ENCODE assay signal across 8 cellular contexts in genomic region chr15:40081691-40082194, GRCh38. TPM values are rescaled to one million over a fixed set of nuclear protein-coding genes. Genes with fewer than 3 reads are reported as not detected.
DNase-seq lines count a peak whose midpoint lies in the region; ATAC-seq, FAIRE-seq and TF ChIP-seq lines count a peak whose summit lies in the region.

No MANE protein-coding gene starts in this region.

- FAIRE-seq in endothelial cell of umbilical vein (lab: Jason Lieb, UNC), result peak; percentile 81

- no peaks in the 10 kb centered on the region for H3K79me1 ChIP-seq in mesenchymal stem cell (replicated peaks; ENCODE audit: low read length, poor library complexity, severe bottlenecking)

- H3K36me3 Mint-ChIP-seq in activated CD4-positive, alpha-beta T cell treated with anti-CD3 and anti-CD28 coated beads, Interleukin-2, amount 10 ng/mL, durations not matched to agents 24 days and 14 days (ENCODE audit: low read depth), result no peaks in the 10 kb centered on the region

- peak overlapping the region; percentile 71 for H2BK15ac ChIP-seq in mesenchymal stem cell (ENCODE audit: low read depth, poor library complexity, severe bottlenecking)

- H3K9me3 Mint-ChIP-seq in activated CD4-positive, alpha-beta T cell treated with anti-CD3 and anti-CD28 coated beads, Interleukin-2, amount 10 ng/mL, durations not matched to agents 24 days and 14 days, result no peaks in the 10 kb centered on the region

- H3K4me3 ChIP-seq in SJCRH30 (peak overlapping the region; percentile 55), endothelial cell of umbilical vein (replicated peaks in 1 of 3; ENCODE audit: insufficient read depth in 1 of 3, low read depth in 1 of 3, low read length in 3 of 3) (peak overlapping the region in 1 of 3 experiments; percentile 47), mesenchymal stem cell (ENCODE audit: insufficient read depth in 1 of 2, low read depth in 1 of 2, low read length in 2 of 2) (peak overlapping the region in 1 of 2 experiments; percentile 68)

- BruUV-seq in endothelial cell of umbilical vein (replicated peaks; lab: Mats Ljungman, UMichigan), result no TSS peak

- H4K8ac ChIP-seq in mesenchymal stem cell (ENCODE audit: low read length), result peak overlapping the region; percentile 95

- H3K18ac ChIP-seq in mesenchymal stem cell (ENCODE audit: low read depth in 1 of 2, low read length in 2 of 2), result peak overlapping the region; percentile 93 to 100

- POLR2A ChIA-PET in endothelial cell of umbilical vein (lab: Charles Lee), result interaction anchor here (0.6 to 1.3 kb wide), 3 partner anchors 14 to 22 kb away, joined by 4 to 6 read pairs (median 4); no protein-coding TSS in a partner anchor

- H3K9me3 ChIP-seq in SJCRH30 (replicated peaks) (0 out of 2 replicates have a peak, but pooled peaks cover 3% of the 10 kb centered on the region), endothelial cell of umbilical vein (replicated peaks; ENCODE audit: control insufficient read depth, insufficient read depth, low read length) (no peaks in the 10 kb centered on the region), mesenchymal stem cell (ENCODE audit: control insufficient read depth, low read length) (no peaks in the 10 kb centered on the region)

- H4K20me1 ChIP-seq in endothelial cell of umbilical vein (replicated peaks; ENCODE audit: control insufficient read depth, extremely low read depth, insufficient read depth, low read length), result no peaks in the 10 kb centered on the region

- peaks cover 32% of the 10 kb centered on the region for H3K4me1 ChIP-seq in SJCRH30
- peaks cover 28% of the 10 kb centered on the region for H3K4me1 ChIP-seq in endothelial cell of umbilical vein (ENCODE audit: control insufficient read depth, extremely low read depth, insufficient read depth, low read length)
- peaks cover 13% of the 10 kb centered on the region for H3K4me1 ChIP-seq in mesenchymal stem cell (ENCODE audit: control insufficient read depth, insufficient read depth, low read depth, low read length)

- peak overlapping the region; percentile 36 for H2BK120ac ChIP-seq in mesenchymal stem cell (ENCODE audit: low read depth, low read length)

- H3K36me3 ChIP-seq in SJCRH30 (no peaks in the 10 kb centered on the region), endothelial cell of umbilical vein (ENCODE audit: control insufficient read depth in 2 of 2, extremely low read depth in 1 of 2, insufficient read depth in 2 of 2, low read length in 2 of 2) (no peaks in the 10 kb centered on the region), mesenchymal stem cell (ENCODE audit: control insufficient read depth in 1 of 2, insufficient read depth in 2 of 2, low read depth in 1 of 2, low read length in 2 of 2) (no peaks in the 10 kb centered on the region)

- H3K14ac ChIP-seq in mesenchymal stem cell (ENCODE audit: low read length in 2 of 2), result peak overlapping the region; percentile 7 to 97

- peaks cover 38% of the 10 kb centered on the region for H3K4me1 Mint-ChIP-seq in activated CD4-positive, alpha-beta T cell treated with anti-CD3 and anti-CD28 coated beads, Interleukin-2, amount 10 ng/mL, durations not matched to agents 24 days and 14 days

- intact Hi-C loops in activated CD4-positive, alpha-beta T cell treated with anti-CD3 and anti-CD28 coated beads, Interleukin-2, amount 10 ng/mL, durations not matched to agents 24 days and 14 days (cut with micrococcal nuclease), result no loop called here
- intact Hi-C loops in endothelial cell of umbilical vein (cut with micrococcal nuclease), result loop anchor here (1.0 kb wide), 2 partner anchors 17 to 34 kb away; no protein-coding TSS in a partner anchor

- no peaks in the 10 kb centered on the region for H3K79me2 ChIP-seq in endothelial cell of umbilical vein (ENCODE audit: control insufficient read depth, insufficient read depth, low read length)

- peak overlapping the region; percentile 83 for H3K27ac ChIP-seq in SJCRH30
- H3K27ac ChIP-seq in endothelial cell of umbilical vein (ENCODE audit: insufficient read depth, low read depth, low read length), result peak overlapping the region; percentile 81
- peak overlapping the region; percentile 33 for H3K27ac ChIP-seq in mesenchymal stem cell (ENCODE audit: low read length, poor library complexity, severe bottlenecking)

- ATAC-seq in HG02852 (IDR thresholded peaks at IDR 0.05; ENCODE audit: unreplicated experiment) (no peak), HG02759 (IDR thresholded peaks at IDR 0.05; ENCODE audit: unreplicated experiment) (no peak)

- peak overlapping the region; percentile 50 for H3K4me3 Mint-ChIP-seq in activated CD4-positive, alpha-beta T cell treated with anti-CD3 and anti-CD28 coated beads, Interleukin-2, amount 10 ng/mL, durations not matched to agents 24 days and 14 days

- CTCF ChIA-PET in endothelial cell of umbilical vein (lab: Charles Lee), result interaction anchor here (0.8 to 2.2 kb wide), 9 partner anchors 17 to 198 kb away, joined by 3 to 12 read pairs (median 6); partner anchors contain the start of gene BMF

- H3K4ac ChIP-seq in mesenchymal stem cell (ENCODE audit: low read depth in 1 of 2, low read length in 2 of 2), result peak overlapping the region; percentile 94 to 96

- no peak for TF ChIP-seq CTCF in endothelial cell of umbilical vein (IDR thresholded peaks at IDR 0.05; ENCODE audit: extremely low read depth in 1 of 2, insufficient read depth in 1 of 2, low read depth in 1 of 2, low read length in 2 of 2)

- H2AK5ac ChIP-seq in mesenchymal stem cell (ENCODE audit: low read length, severe bottlenecking), result peak overlapping the region; percentile 10

- TF ChIP-seq POLR2A in endothelial cell of umbilical vein (IDR thresholded peaks at IDR 0.05; ENCODE audit: low read depth, low read length), result peak; percentile 67

- H4K91ac ChIP-seq in mesenchymal stem cell (ENCODE audit: low read length), result peak overlapping the region; percentile 99

- H2BK5ac ChIP-seq in mesenchymal stem cell (ENCODE audit: low read depth, low read length, poor library complexity, severe bottlenecking), result no peak overlapping the region

- H3K27ac Mint-ChIP-seq in activated CD4-positive, alpha-beta T cell treated with anti-CD3 and anti-CD28 coated beads, Interleukin-2, amount 10 ng/mL, durations not matched to agents 24 days and 14 days, result no peak overlapping the region

- peak overlapping the region; percentile 100 for H2BK12ac ChIP-seq in mesenchymal stem cell (ENCODE audit: low read length in 2 of 2)

- H3K27me3 ChIP-seq in SJCRH30, result no peaks in the 10 kb centered on the region
- no peaks in the 10 kb centered on the region for H3K27me3 ChIP-seq in endothelial cell of umbilical vein (ENCODE audit: control insufficient read depth in 2 of 2, insufficient read depth in 2 of 2, low read length in 2 of 2)
- no peaks in the 10 kb centered on the region for H3K27me3 ChIP-seq in mesenchymal stem cell (ENCODE audit: control insufficient read depth in 1 of 2, insufficient read depth in 1 of 2, low read length in 2 of 2)

- WGBS in mesenchymal stem cell, result 9% methylated on average over 12 of the region's 12 CpGs

- H3K9ac ChIP-seq in endothelial cell of umbilical vein (replicated peaks; ENCODE audit: extremely low read depth, insufficient read depth, low read length) (peak overlapping the region; percentile 67), mesenchymal stem cell (ENCODE audit: low read length) (peak overlapping the region; percentile 88)

- peak; percentile 61 for DNase-seq in activated CD4-positive, alpha-beta T cell treated with anti-CD3 and anti-CD28 coated beads, Interleukin-2, amount 10 ng/mL, durations not matched to agents 24 days and 14 days
- DNase-seq in activated CD4-positive, alpha-beta T cell treated with anti-CD3 and anti-CD28 coated beads for 48 hours, result no peak
- peak; percentile 91 to 95 for DNase-seq in SJCRH30
- peak; percentile 92 for DNase-seq in endothelial cell of umbilical vein (ENCODE audit: low read depth, low spot score)
- peak; percentile 93 for DNase-seq in mesenchymal stem cell
- DNase-seq in superior temporal gyrus (ENCODE audit: extremely low spot score), result peak; percentile 92

- dilution Hi-C loops in endothelial cell of umbilical vein (cut with MboI; ENCODE audit: extremely low pct_ligation_motif_present, low sequenced_read_pairs), result no loop called here

- no peak overlapping the region for H3K23ac ChIP-seq in mesenchymal stem cell (ENCODE audit: low read length in 2 of 2)

- H3K4me2 ChIP-seq in endothelial cell of umbilical vein (ENCODE audit: insufficient read depth, low read length) (peak overlapping the region; percentile 64), mesenchymal stem cell (ENCODE audit: low read length, poor library complexity, severe bottlenecking) (peak overlapping the region; percentile 55)

- H2AFZ ChIP-seq in endothelial cell of umbilical vein (ENCODE audit: low read depth, low read length) (peak overlapping the region; percentile 16), mesenchymal stem cell (ENCODE audit: low read depth, low read length) (no peak overlapping the region)

- peaks cover 19% of the 10 kb centered on the region for H3K27me3 Mint-ChIP-seq in activated CD4-positive, alpha-beta T cell treated with anti-CD3 and anti-CD28 coated beads, Interleukin-2, amount 10 ng/mL, durations not matched to agents 24 days and 14 days

- no peaks in the 10 kb centered on the region for H3K9me1 ChIP-seq in endothelial cell of umbilical vein (replicated peaks; ENCODE audit: control insufficient read depth, extremely low read depth, insufficient read depth, low read length)

RNA-seq across cellular contexts. Expression of gene BMF, which starts 26.9 kb away (rescaled TPM):
- total RNA-seq in activated CD4-positive, alpha-beta T cell treated with anti-CD3 and anti-CD28 coated beads, Interleukin-2, amount 10 ng/mL, durations not matched to agents 24 days and 14 days, result 8.4 and 9.1 TPM in 2 replicates
- total RNA-seq in SJCRH30 (2014; rRNA removed; shearing (Covaris generic)), result 6.5 and 6.7 TPM in 2 replicates
- 9.8 and 13.9 TPM in 2 replicates for total RNA-seq in endothelial cell of umbilical vein
- polyA plus RNA-seq in endothelial cell of umbilical vein, result 7.4 and 8.6 TPM in 2 replicates
- polyA plus RNA-seq in endothelial cell of umbilical vein (2011; cell fraction: cytosol; rRNA removed), result 4.6 and 5.9 TPM in 2 replicates
- 18.9 and 19.7 TPM in 2 replicates for polyA plus RNA-seq in endothelial cell of umbilical vein (2011; cell fraction: nucleus; rRNA removed)
- 3.7 TPM in 2 replicates for polyA plus RNA-seq in endothelial cell of umbilical vein (2012)
- polyA minus RNA-seq in endothelial cell of umbilical vein, result 18.1 and 19.5 TPM in 2 replicates
- polyA minus RNA-seq in endothelial cell of umbilical vein (2011; cell fraction: cytosol; rRNA and poly(A)+ RNA removed), result 1.2 TPM
- 12.7 and 16.3 TPM in 2 replicates for polyA minus RNA-seq in endothelial cell of umbilical vein (2011; cell fraction: nucleus; rRNA and poly(A)+ RNA removed)
- 18.5 TPM for polyA plus RNA-seq in mesenchymal stem cell (2013, experiment 1 of 2)
- 17.8 TPM for polyA plus RNA-seq in mesenchymal stem cell (2013, experiment 2 of 2)

RNA-seq across cellular contexts. Expression of gene SRP14, which starts 42.8 kb away (rescaled TPM):
- total RNA-seq in activated CD4-positive, alpha-beta T cell treated with anti-CD3 and anti-CD28 coated beads, Interleukin-2, amount 10 ng/mL, durations not matched to agents 24 days and 14 days, result 153 and 155 TPM in 2 replicates
- 406 and 411 TPM in 2 replicates for total RNA-seq in SJCRH30 (2014; rRNA removed; shearing (Covaris generic))
- total RNA-seq in endothelial cell of umbilical vein, result 220 and 260 TPM in 2 replicates
- polyA plus RNA-seq in endothelial cell of umbilical vein, result 304 and 330 TPM in 2 replicates
- polyA plus RNA-seq in endothelial cell of umbilical vein (2011; cell fraction: cytosol; rRNA removed), result 356 and 439 TPM in 2 replicates
- polyA plus RNA-seq in endothelial cell of umbilical vein (2011; cell fraction: nucleus; rRNA removed), result 128 and 211 TPM in 2 replicates
- 324 and 416 TPM in 2 replicates for polyA plus RNA-seq in endothelial cell of umbilical vein (2012)
- polyA minus RNA-seq in endothelial cell of umbilical vein, result 113 and 123 TPM in 2 replicates
- polyA minus RNA-seq in endothelial cell of umbilical vein (2011; cell fraction: cytosol; rRNA and poly(A)+ RNA removed), result 72.4 TPM
- 57.2 and 58.1 TPM in 2 replicates for polyA minus RNA-seq in endothelial cell of umbilical vein (2011; cell fraction: nucleus; rRNA and poly(A)+ RNA removed)
- 684 TPM for polyA plus RNA-seq in mesenchymal stem cell (2013, experiment 1 of 2)
- 720 TPM for polyA plus RNA-seq in mesenchymal stem cell (2013, experiment 2 of 2)

Comparison
In these comparisons a context has a peak if more than half of its experiments do, and no peak if none do; other contexts are left out.
1. H3K27ac ChIP-seq: peak in every context shown above with its lines; median percentile 83 in SJCRH30; 81 in endothelial cell of umbilical vein; 33 in mesenchymal stem cell.